Comparison of ENCODE assay signal across 1 cellular context in the genomic region with DNA sequence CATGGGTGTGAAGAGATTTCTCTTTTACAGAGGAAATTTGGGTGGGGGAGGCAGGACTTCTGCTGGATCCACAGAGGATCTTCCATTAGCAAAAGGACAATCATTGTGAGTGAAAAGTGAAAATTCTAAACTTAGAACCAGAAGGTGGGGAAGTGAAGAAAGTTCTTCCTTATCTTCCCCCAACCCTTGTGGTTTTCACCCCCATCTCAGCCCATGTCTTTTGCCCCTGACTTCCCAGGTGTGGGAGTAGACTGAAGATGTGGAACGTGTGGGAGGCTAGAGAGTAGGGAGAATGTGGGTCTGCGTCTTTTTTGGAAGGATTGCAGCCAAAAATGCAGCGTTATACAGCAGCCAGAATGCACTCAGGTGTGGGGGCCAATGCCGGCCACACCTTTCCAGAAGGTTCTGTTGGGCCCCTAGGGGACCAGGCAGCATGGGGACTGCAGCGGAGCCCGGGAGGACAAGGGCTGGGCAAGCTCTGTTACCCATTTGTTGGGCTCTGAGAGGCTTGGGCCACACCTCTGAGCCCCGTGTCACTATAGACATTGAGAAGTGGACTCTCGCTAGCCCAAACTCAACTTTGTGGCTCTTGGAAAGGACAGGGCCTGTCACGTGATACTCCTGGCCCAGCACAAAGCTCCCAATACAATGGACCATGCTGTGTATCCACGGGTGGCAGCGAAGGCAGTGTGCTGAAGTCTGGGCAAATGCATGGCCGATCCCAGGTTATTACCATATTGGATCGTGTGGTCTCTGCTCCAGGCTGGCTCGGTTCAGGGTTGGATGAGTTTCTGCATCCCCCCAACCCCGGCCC.
A peak's percentile ranks its signal among the peaks of the same experiment; 100 is the strongest.
TF ChIP-seq lines count a peak whose summit lies in the region.

No MANE protein-coding gene starts in this region.

TF ChIP-seq in K562, 482 proteins besides CTCF, POLR2A, EP300 and RAD21 (continues in another document):
- TF ChIP-seq CHD4 (IDR thresholded peaks at IDR 0.05; ENCODE audit: insufficient read depth, insufficient replicate concordance, low read depth, low read length, poor library complexity, severe bottlenecking) (no peak), RBBP5 (IDR thresholded peaks at IDR 0.05; ENCODE audit: borderline replicate concordance, insufficient read depth, low read length, poor library complexity, severe bottlenecking) (peak; percentile 23), NFIC (IDR thresholded peaks at IDR 0.05) (peak; percentile 31), ID3 (CRISPR knock-in tag; IDR thresholded peaks at IDR 0.05) (no peak), ID3 (tag; IDR thresholded peaks at IDR 0.05) (no peak; the same call in 1 of the 2 replicates), GATAD2A (IDR thresholded peaks at IDR 0.05) (no peak), CEBPB (tag; IDR thresholded peaks at IDR 0.05) (no peak), SMC3 (conservative IDR thresholded peaks at IDR 0.05; ENCODE audit: insufficient read depth, low read depth, low read length) (no peak), NCOA6 (IDR thresholded peaks at IDR 0.05) (no peak), CBFA2T3 (IDR thresholded peaks at IDR 0.05) (peak; percentile 73), SMARCE1 (IDR thresholded peaks at IDR 0.05) (peak; percentile 50), POLR2G (IDR thresholded peaks at IDR 0.05; ENCODE audit: low read depth, low read length) (no peak), GTF2F1 (IDR thresholded peaks at IDR 0.05; ENCODE audit: low read depth, low read length) (no peak), POLR2B (IDR thresholded peaks at IDR 0.05; ENCODE audit: low read depth, partially characterized antibody) (no peak), ZBTB8A (IDR thresholded peaks at IDR 0.05; ENCODE audit: partially characterized antibody) (no peak), PTRF (tag; IDR thresholded peaks at IDR 0.05) (no peak), ZNF12 (CRISPR knock-in tag; IDR thresholded peaks at IDR 0.05) (no peak), CBX5 (IDR thresholded peaks at IDR 0.05; ENCODE audit: borderline replicate concordance, low read depth) (no peak), DEAF1 (CRISPR knock-in tag; IDR thresholded peaks at IDR 0.05) (no peak), FOXM1 (IDR thresholded peaks at IDR 0.05; ENCODE audit: low read depth) (no peak), FOXM1 (CRISPR knock-in tag; IDR thresholded peaks at IDR 0.05; ENCODE audit: low read depth) (no peak), ZNF146 (CRISPR knock-in tag; IDR thresholded peaks at IDR 0.05; ENCODE audit: unreplicated experiment) (no peak), PCBP1 (IDR thresholded peaks at IDR 0.05; ENCODE audit: low read depth, low read length, poor library complexity, severe bottlenecking) (no peak), SREBF1 (IDR thresholded peaks at IDR 0.05; ENCODE audit: borderline replicate concordance, low read depth, low read length) (no peak), CREB3L1 (IDR thresholded peaks at IDR 0.05; ENCODE audit: borderline replicate concordance, low read depth) (no peak), THRAP3 (IDR thresholded peaks at IDR 0.05; ENCODE audit: borderline replicate concordance) (no peak), EWSR1 (IDR thresholded peaks at IDR 0.05; ENCODE audit: borderline replicate concordance, low read depth, partially characterized antibody) (no peak), NCOR1 (IDR thresholded peaks at IDR 0.05) (peak; percentile 44; the same call in 1 of the 2 replicates), MCM7 (IDR thresholded peaks at IDR 0.05) (no peak), AFF4 (CRISPR knock-in tag; IDR thresholded peaks at IDR 0.05) (no peak), PRMT5 (CRISPR knock-in tag; IDR thresholded peaks at IDR 0.05) (no peak), HMG20B (CRISPR knock-in tag; IDR thresholded peaks at IDR 0.05) (no peak), HDAC6 (IDR thresholded peaks at IDR 0.05; ENCODE audit: low read depth, low read length) (no peak), USF2 (CRISPR knock-in tag; IDR thresholded peaks at IDR 0.05) (peak; percentile 76), SMARCC2 (IDR thresholded peaks at IDR 0.05; ENCODE audit: low read depth) (0 out of 2 replicates have a peak, but pooled peaks have one; percentile 44), CBX2 (IDR thresholded peaks at IDR 0.05; ENCODE audit: insufficient read depth, low read length, poor library complexity, severe bottlenecking) (no peak)
- TF ChIP-seq, protein P1, sequence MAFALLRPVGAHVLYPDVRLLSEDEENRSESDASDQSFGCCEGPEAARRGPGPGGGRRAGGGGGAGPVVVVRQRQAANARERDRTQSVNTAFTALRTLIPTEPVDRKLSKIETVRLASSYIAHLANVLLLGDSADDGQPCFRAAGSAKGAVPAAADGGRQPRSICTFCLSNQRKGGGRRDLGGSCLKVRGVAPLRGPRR (CRISPR knock-in tag; IDR thresholded peaks at IDR 0.05), result no peak
- TF ChIP-seq, protein P2, sequence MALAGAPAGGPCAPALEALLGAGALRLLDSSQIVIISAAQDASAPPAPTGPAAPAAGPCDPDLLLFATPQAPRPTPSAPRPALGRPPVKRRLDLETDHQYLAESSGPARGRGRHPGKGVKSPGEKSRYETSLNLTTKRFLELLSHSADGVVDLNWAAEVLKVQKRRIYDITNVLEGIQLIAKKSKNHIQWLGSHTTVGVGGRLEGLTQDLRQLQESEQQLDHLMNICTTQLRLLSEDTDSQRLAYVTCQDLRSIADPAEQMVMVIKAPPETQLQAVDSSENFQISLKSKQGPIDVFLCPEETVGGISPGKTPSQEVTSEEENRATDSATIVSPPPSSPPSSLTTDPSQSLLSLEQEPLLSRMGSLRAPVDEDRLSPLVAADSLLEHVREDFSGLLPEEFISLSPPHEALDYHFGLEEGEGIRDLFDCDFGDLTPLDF (CRISPR knock-in tag; IDR thresholded peaks at IDR 0.05), result no peak
- TF ChIP-seq, protein P3, sequence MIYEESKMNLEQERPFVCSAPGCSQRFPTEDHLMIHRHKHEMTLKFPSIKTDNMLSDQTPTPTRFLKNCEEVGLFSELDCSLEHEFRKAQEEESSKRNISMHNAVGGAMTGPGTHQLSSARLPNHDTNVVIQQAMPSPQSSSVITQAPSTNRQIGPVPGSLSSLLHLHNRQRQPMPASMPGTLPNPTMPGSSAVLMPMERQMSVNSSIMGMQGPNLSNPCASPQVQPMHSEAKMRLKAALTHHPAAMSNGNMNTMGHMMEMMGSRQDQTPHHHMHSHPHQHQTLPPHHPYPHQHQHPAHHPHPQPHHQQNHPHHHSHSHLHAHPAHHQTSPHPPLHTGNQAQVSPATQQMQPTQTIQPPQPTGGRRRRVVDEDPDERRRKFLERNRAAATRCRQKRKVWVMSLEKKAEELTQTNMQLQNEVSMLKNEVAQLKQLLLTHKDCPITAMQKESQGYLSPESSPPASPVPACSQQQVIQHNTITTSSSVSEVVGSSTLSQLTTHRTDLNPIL (CRISPR knock-in tag; IDR thresholded peaks at IDR 0.05), result no peak
- TF ChIP-seq, protein P4, sequence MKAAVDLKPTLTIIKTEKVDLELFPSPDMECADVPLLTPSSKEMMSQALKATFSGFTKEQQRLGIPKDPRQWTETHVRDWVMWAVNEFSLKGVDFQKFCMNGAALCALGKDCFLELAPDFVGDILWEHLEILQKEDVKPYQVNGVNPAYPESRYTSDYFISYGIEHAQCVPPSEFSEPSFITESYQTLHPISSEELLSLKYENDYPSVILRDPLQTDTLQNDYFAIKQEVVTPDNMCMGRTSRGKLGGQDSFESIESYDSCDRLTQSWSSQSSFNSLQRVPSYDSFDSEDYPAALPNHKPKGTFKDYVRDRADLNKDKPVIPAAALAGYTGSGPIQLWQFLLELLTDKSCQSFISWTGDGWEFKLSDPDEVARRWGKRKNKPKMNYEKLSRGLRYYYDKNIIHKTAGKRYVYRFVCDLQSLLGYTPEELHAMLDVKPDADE (conservative IDR thresholded peaks at IDR 0.05; ENCODE audit: control insufficient read depth, low read depth, low read length), result no peak
